Comparison of ENCODE assay signal across 8 cellular contexts in genomic region chr11:118621898-118622375, GRCh38. TPM values are rescaled to one million over a fixed set of nuclear protein-coding genes. Genes with fewer than 3 reads are reported as not detected.
DNase-seq lines count a peak whose midpoint lies in the region; ATAC-seq and TF ChIP-seq lines count a peak whose summit lies in the region.

No MANE protein-coding gene starts in this region.

- H3K27ac ChIP-seq in 22Rv1: peak overlapping the region; percentile 81
- peak overlapping the region; percentile 50 for H3K27ac ChIP-seq in colonic mucosa

- H2AFZ ChIP-seq in Loucy (ENCODE audit: low read length): peak overlapping the region; percentile 92; the same call in 1 of the 2 replicates

- peaks cover 27 to 58% (median 35%) of the 10 kb centered on the region in 3 donors for H3K27me3 Mint-ChIP-seq in naive B cell

- no peaks in the 10 kb centered on the region for H3K36me3 ChIP-seq in Loucy (ENCODE audit: insufficient read depth, low read length)
- H3K36me3 ChIP-seq in colonic mucosa: no peaks in the 10 kb centered on the region

- H3K9me3 ChIP-seq in Loucy (ENCODE audit: insufficient read depth, low read depth, low read length) (no peaks in the 10 kb centered on the region), colonic mucosa (no peaks in the 10 kb centered on the region)

- no peaks in the 10 kb centered on the region for H3K36me3 Mint-ChIP-seq in naive B cell

- peaks cover 0 to 9% (median 7%) of the 10 kb centered on the region in 3 donors for H3K4me1 Mint-ChIP-seq in naive B cell

- H3K9me2 ChIP-seq in Loucy (replicated peaks; ENCODE audit: low read depth, low read length): no peaks in the 10 kb centered on the region

- peak overlapping the region; percentile 76 for H3K9ac ChIP-seq in Loucy (ENCODE audit: low read depth, low read length, poor library complexity, severe bottlenecking)
- H3K9ac ChIP-seq in colonic mucosa (ENCODE audit: low read depth in 2 of 2, low read length in 2 of 2): peak overlapping the region; percentile 4 to 61

- intact Hi-C loops in colonic mucosa (cut with DNase I): no loop called here

- H3K4me1 ChIP-seq in Loucy (ENCODE audit: insufficient read depth, low read length, poor library complexity, severe bottlenecking): peaks cover 34% of the 10 kb centered on the region
- H3K4me1 ChIP-seq in colonic mucosa: peaks cover 16% of the 10 kb centered on the region

- peak overlapping the region; percentile 78 for H3K4me3 ChIP-seq in Loucy (ENCODE audit: low read length, poor library complexity, severe bottlenecking)
- peak overlapping the region; percentile 40 for H3K4me3 ChIP-seq in colonic mucosa

- peak overlapping the region in 5 of 8 donors; percentile 25 to 68 (median 47) for H3K4me3 Mint-ChIP-seq in naive B cell

- no peak for TF ChIP-seq CTCF in 22Rv1 (IDR thresholded peaks at IDR 0.05)
- TF ChIP-seq CTCF in Loucy (conservative IDR thresholded peaks at IDR 0.05; ENCODE audit: low read length): no peak
- no peak for TF ChIP-seq CTCF in colonic mucosa (IDR thresholded peaks at IDR 0.05)

- peak overlapping the region; percentile 88 for H3K4me2 ChIP-seq in Loucy (ENCODE audit: low read depth, low read length, poor library complexity, severe bottlenecking)

- ATAC-seq in naive B cell (ENCODE audit: low read depth in 2 of 2) (no peak), HG03571 (IDR thresholded peaks at IDR 0.05; ENCODE audit: unreplicated experiment) (no peak), HG02970 (IDR thresholded peaks at IDR 0.05; ENCODE audit: low FRiP score, unreplicated experiment) (no peak)

- H3K27me3 ChIP-seq in Loucy (ENCODE audit: insufficient read depth, low read length, poor library complexity, severe bottlenecking) (no peaks in the 10 kb centered on the region), colonic mucosa (no peaks in the 10 kb centered on the region)

- H4K20me1 ChIP-seq in Loucy (ENCODE audit: insufficient read depth, low read length, poor library complexity, severe bottlenecking): no peaks in the 10 kb centered on the region

- no peak overlapping the region for H3K27ac Mint-ChIP-seq in naive B cell

- H3K9me3 Mint-ChIP-seq in naive B cell: peaks cover 0 to 1% (median 0%) of the 10 kb centered on the region in 7 donors

- DNase-seq in colonic mucosa (no peak), naive B cell (no peak), putamen (ENCODE audit: low spot score) (no peak)
- no peak for DNase-seq in stimulated activated CD4-positive, alpha-beta T cell treated with anti-CD3 and anti-CD28 coated beads, Interleukin-4, amount 100 ng/mL, for 4 hours

- no peaks in the 10 kb centered on the region for H3K79me2 ChIP-seq in Loucy (ENCODE audit: insufficient read depth, low read length)

- H3F3A ChIP-seq in Loucy (ENCODE audit: low read depth): no peaks in the 10 kb centered on the region

RNA-seq across cellular contexts. Expression of gene PHLDB1, which starts 14.5 kb away (rescaled TPM):
- 10 to 100 TPM; 60.1 to 88.6 TPM for total RNA-seq in colonic mucosa
- polyA plus RNA-seq in naive B cell (ENCODE audit: low read depth in 6 of 6): under 1 TPM in 1 of 6 donors, not detected in 5; 0.54 TPM

RNA-seq across cellular contexts. Expression of gene ARCN1, which starts 49.7 kb away (rescaled TPM):
- 100 to 1,000 TPM; 151 to 171 TPM for total RNA-seq in colonic mucosa
- polyA plus RNA-seq in naive B cell (ENCODE audit: low read depth in 6 of 6): 100 to 1,000 TPM in 5 of 6 donors, 10 to 100 TPM in 1; 97.1 to 135 (median 122) TPM

RNA-seq across cellular contexts. Expression of gene IFT46, which starts 56.2 kb away (rescaled TPM):
- 1 to 10 TPM; 9.3 to 9.5 TPM for total RNA-seq in colonic mucosa
- 1 to 10 TPM; 3.5 to 9.6 (median 6.3) TPM for polyA plus RNA-seq in naive B cell (ENCODE audit: low read depth in 6 of 6)

RNA-seq across cellular contexts. Expression of gene TREH, which starts 57.5 kb away (rescaled TPM):
- total RNA-seq in colonic mucosa: 1 to 10 TPM; 2.4 to 2.8 TPM
- not detected for polyA plus RNA-seq in naive B cell (ENCODE audit: low read depth in 6 of 6)
